Comparison of ENCODE assay signal across 1 cellular context in genomic region chr11:68042219-68043028, GRCh38.
TF ChIP-seq lines count a peak whose summit lies in the region.

No MANE protein-coding gene starts in this region.

TF ChIP-seq in A549, 52 proteins besides CTCF, POLR2A, EP300 and RAD21:
- TF ChIP-seq MAZ (IDR thresholded peaks at IDR 0.05; ENCODE audit: borderline replicate concordance, low read depth, low read length) (no peak), ZSCAN20 (CRISPR knock-in tag; IDR thresholded peaks at IDR 0.05) (no peak), BHLHE40 (IDR thresholded peaks at IDR 0.05; ENCODE audit: low read depth, low read length) (no peak), ZC3H11A (IDR thresholded peaks at IDR 0.05) (no peak), MYC (IDR thresholded peaks at IDR 0.05; ENCODE audit: borderline replicate concordance, low read length) (no peak), EHMT2 (IDR thresholded peaks at IDR 0.05; ENCODE audit: low read depth) (no peak), TFCP2L1 (CRISPR knock-in tag; IDR thresholded peaks at IDR 0.05) (no peak), RFX5 (IDR thresholded peaks at IDR 0.05) (no peak), PBX3 (IDR thresholded peaks at IDR 0.05) (no peak), KDM5A (IDR thresholded peaks at IDR 0.05) (no peak)
